Comparison of ENCODE assay signal across 17 cellular contexts in the genomic region with DNA sequence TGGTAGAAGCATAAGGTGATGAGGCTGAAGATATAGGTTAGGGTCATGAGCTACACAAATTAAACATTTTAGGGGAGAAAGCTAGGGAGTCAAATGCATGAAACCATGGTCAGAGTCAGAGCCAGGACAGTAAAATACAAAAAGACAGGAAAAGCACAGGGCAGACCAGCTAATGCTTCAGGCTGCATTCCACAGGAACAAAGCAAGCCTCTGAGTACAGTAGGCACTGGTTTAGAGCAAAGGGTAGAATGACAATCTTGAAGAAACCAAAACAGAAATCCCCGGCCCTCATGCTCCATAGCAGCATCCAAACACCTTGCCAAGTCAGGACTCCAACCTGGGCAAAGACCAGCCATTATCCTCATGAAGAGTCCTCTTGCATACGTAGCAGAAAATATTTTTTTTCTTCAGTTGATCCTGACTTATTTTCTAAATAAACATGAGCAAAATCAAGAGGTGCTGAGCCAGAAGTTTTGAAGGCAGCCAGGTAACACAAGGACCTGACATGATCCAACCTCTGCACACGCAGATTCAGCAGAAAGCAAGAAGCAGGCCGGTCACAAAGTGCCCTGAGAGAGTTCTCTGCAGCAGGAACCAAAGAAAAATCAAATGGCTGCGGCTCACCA.
A peak's percentile ranks its signal among the peaks of the same experiment; 100 is the strongest.
DNase-seq lines count a peak whose midpoint lies in the region; ATAC-seq, FAIRE-seq and TF ChIP-seq lines count a peak whose summit lies in the region.
"Had no signal": no experiment of that assay in that cellular context is flagged by ENCODE, and none has a peak within 500 bp of the region (broad histone marks: within the 10 kb centered on the region; RNA-seq: fewer than 3 reads in every experiment).

No MANE protein-coding gene starts in this region.

- ATAC-seq in HG03571 (IDR thresholded peaks at IDR 0.05; ENCODE audit: unreplicated experiment) (no peak), HG02885 (IDR thresholded peaks at IDR 0.05; ENCODE audit: poor library complexity, unreplicated experiment) (no peak), HG02840 (IDR thresholded peaks at IDR 0.05; ENCODE audit: low FRiP score, unreplicated experiment) (no peak)

- peak overlapping the region; percentile 54 for H3K27ac Mint-ChIP-seq in astrocyte (ENCODE audit: unreplicated experiment)

- H3K4me1 ChIP-seq in Karpas-422 (ENCODE audit: low read length) (peaks cover 8% of the 10 kb centered on the region), astrocyte (ENCODE audit: insufficient read depth, low read length) (no peaks in the 10 kb centered on the region), esophagus squamous epithelium (no peaks in the 10 kb centered on the region)

- intact Hi-C loops in esophagus squamous epithelium (cut with DNase I) = no loop called here

- peaks cover 23% of the 10 kb centered on the region for H3K4me1 Mint-ChIP-seq in astrocyte (ENCODE audit: low read depth, unreplicated experiment)
- H3K4me1 Mint-ChIP-seq: IgD-negative memory B cell had no signal

- H3K4me3 ChIP-seq in Karpas-422 (ENCODE audit: low read length) (no peak overlapping the region), astrocyte (ENCODE audit: insufficient read depth, low read depth, low read length) (no peak overlapping the region), esophagus squamous epithelium (no peak overlapping the region)
- H3K4me3 ChIP-seq: GM23248, SK-N-MC had no signal

- WGBS in esophagus squamous epithelium, 2 donors = 73 to 80% methylated on average over 5 of the region's 5 CpGs

- no peak overlapping the region for H3K9ac ChIP-seq in Karpas-422 (ENCODE audit: low read length)
- no peak overlapping the region for H3K9ac ChIP-seq in astrocyte (ENCODE audit: low read length)
- H3K9ac ChIP-seq: GM23248 had no signal

- no peaks in the 10 kb centered on the region for H4K20me1 ChIP-seq in Karpas-422 (ENCODE audit: insufficient read depth, low read depth, low read length)
- H4K20me1 ChIP-seq in astrocyte (ENCODE audit: insufficient read depth, low read length) = no peaks in the 10 kb centered on the region

- no peaks in the 10 kb centered on the region for H3K27me3 Mint-ChIP-seq in astrocyte (ENCODE audit: low read depth, unreplicated experiment)
- H3K27me3 Mint-ChIP-seq: IgD-negative memory B cell had no signal

- no peaks in the 10 kb centered on the region for H3K36me3 Mint-ChIP-seq in astrocyte (ENCODE audit: low read depth, unreplicated experiment)

- H3K79me2 ChIP-seq in Karpas-422 (ENCODE audit: low read length) = no peaks in the 10 kb centered on the region
- H3K79me2 ChIP-seq in astrocyte (ENCODE audit: insufficient read depth, low read length) = no peaks in the 10 kb centered on the region

- no peaks in the 10 kb centered on the region; the same call in 1 of the 2 replicates for H3K9me2 ChIP-seq in Karpas-422 (replicated peaks; ENCODE audit: insufficient read depth, low read length)

- 0 out of 2 replicates have a peak overlapping the region, but pooled peaks have one; percentile 42 for H2AFZ ChIP-seq in Karpas-422 (ENCODE audit: low read length)
- H2AFZ ChIP-seq in astrocyte (ENCODE audit: low read depth, low read length) = no peak overlapping the region
- H2AFZ ChIP-seq: GM23248 had no signal

- H3K9me3 Mint-ChIP-seq in astrocyte (ENCODE audit: unreplicated experiment) = no peaks in the 10 kb centered on the region
- H3K9me3 Mint-ChIP-seq: IgD-negative memory B cell had no signal

- H3K9me3 ChIP-seq in Karpas-422 (ENCODE audit: low read length) (no peaks in the 10 kb centered on the region), astrocyte (ENCODE audit: insufficient read depth, low read depth, low read length) (no peaks in the 10 kb centered on the region), esophagus squamous epithelium (no peaks in the 10 kb centered on the region)

- no peaks in the 10 kb centered on the region for H3K36me3 ChIP-seq in Karpas-422 (ENCODE audit: insufficient read depth, low read length)
- no peaks in the 10 kb centered on the region for H3K36me3 ChIP-seq in astrocyte (ENCODE audit: insufficient read depth, low read length)
- H3K36me3 ChIP-seq in esophagus squamous epithelium = no peaks in the 10 kb centered on the region

- H3K27me3 ChIP-seq in Karpas-422 (ENCODE audit: low read length) (no peaks in the 10 kb centered on the region), astrocyte (ENCODE audit: insufficient read depth, low read length) (no peaks in the 10 kb centered on the region), esophagus squamous epithelium (no peaks in the 10 kb centered on the region)

- no peak overlapping the region for H3K4me3 Mint-ChIP-seq in astrocyte (ENCODE audit: unreplicated experiment)
- H3K4me3 Mint-ChIP-seq: IgD-negative memory B cell had no signal

- H3K27ac ChIP-seq in Karpas-422 (ENCODE audit: low read length) = no peak overlapping the region
- H3K27ac ChIP-seq in astrocyte (ENCODE audit: low read depth, low read length) = no peak overlapping the region
- no peak overlapping the region for H3K27ac ChIP-seq in esophagus squamous epithelium
- H3K27ac ChIP-seq: GM23248, SK-N-MC had no signal

- no peak for TF ChIP-seq POLR2A in esophagus squamous epithelium (IDR thresholded peaks at IDR 0.05)

- no peak for FAIRE-seq in astrocyte (lab: Jason Lieb, UNC)

- DNase-seq in Karpas-422 (no peak), astrocyte (ENCODE audit: low read depth) (no peak), islet precursor cell (peak; percentile 70), esophagus squamous epithelium (lab: John Stamatoyannopoulos, UW) (no peak)
- DNase-seq: ACHN, C1 segment of cervical spinal cord, GDM1, GM23248, NCI-H1105, NCI-H2081 treated with DMSO at 0.1 percent for 48 hours, NCI-H446 treated with DMSO at 0.1 percent for 48 hours, Right ventricle myocardium superior had no signal

- TF ChIP-seq CTCF in astrocyte (IDR thresholded peaks at IDR 0.05; ENCODE audit: insufficient read depth, low read depth, low read length) (no peak), esophagus squamous epithelium (IDR thresholded peaks at IDR 0.05) (no peak)

- H3K4me2 ChIP-seq in Karpas-422 (ENCODE audit: low read depth, low read length, poor library complexity, severe bottlenecking) (no peak overlapping the region), astrocyte (ENCODE audit: low read length) (no peak overlapping the region)
